In the genomic region with DNA sequence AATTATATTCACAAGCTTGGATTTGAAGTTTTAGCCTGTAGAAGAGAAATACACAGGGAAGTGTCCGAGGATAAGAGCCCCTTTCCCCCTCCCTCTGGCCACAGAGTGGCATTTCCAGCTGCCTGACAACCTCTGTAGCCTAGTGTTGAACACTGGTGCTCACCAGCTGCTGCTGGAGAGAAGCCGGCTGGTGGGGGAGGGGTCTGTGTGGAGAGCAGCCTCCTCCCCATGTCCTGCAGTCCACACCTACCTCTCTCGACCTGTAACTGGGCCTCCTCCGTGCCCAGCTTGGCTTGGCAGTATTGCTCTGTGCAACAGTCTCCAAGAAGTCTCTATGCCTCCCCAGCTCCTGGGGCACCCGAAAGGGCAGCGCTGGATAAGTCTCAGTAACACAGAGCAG, we compare ENCODE assay signal across 14 cellular contexts. TPM values are rescaled to one million over a fixed set of nuclear protein-coding genes. Genes with fewer than 3 reads are reported as not detected.
"Had no signal": no experiment of that assay in that cellular context is flagged by ENCODE, and none has a peak within 500 bp of the region (broad histone marks: within the 10 kb centered on the region; RNA-seq: fewer than 3 reads in every experiment).

No MANE protein-coding gene starts in this region.

- H3K9me3 Mint-ChIP-seq: activated B cell treated with CpG ODN at 0.5 μM for 24 hours; activated CD4-positive, alpha-beta T cell treated with anti-CD3 and anti-CD28 coated beads, Interleukin-2, amount 10 ng/mL, durations not matched to agents 7 days and 5 days; activated naive CD4-positive, alpha-beta T cell treated with anti-CD3 and anti-CD28 coated beads, Interleukin-2, amount 10 ng/mL, durations not matched to agents 7 days and 5 days; activated T-helper 2 cell treated with anti-CD3 and anti-CD28 coated beads, Interferon-gamma antibody, Interleukin-2, Interleukin-4, amounts not matched to agents 10 μg/mL and 5 μg/mL and 100 μg/mL, durations not matched to agents 14 hours and 24 hours and 36 hours; stimulated activated naive CD8-positive, alpha-beta T cell treated with anti-CD3 and anti-CD28 coated beads, Interleukin-15, amount 100 ng/mL, for 72 hours had no signal

- H3K4me3 ChIP-seq: colonic mucosa, gastrocnemius medialis, mucosa of descending colon, prostate gland, thoracic aorta had no signal

- H3K36me3 ChIP-seq: colonic mucosa, gastrocnemius medialis, prostate gland, thoracic aorta had no signal

- H3K27ac Mint-ChIP-seq: activated B cell treated with CpG ODN at 0.5 μM for 24 hours; activated CD4-positive, alpha-beta T cell treated with anti-CD3 and anti-CD28 coated beads, Interleukin-2, amount 10 ng/mL, durations not matched to agents 7 days and 5 days; activated naive CD4-positive, alpha-beta T cell treated with anti-CD3 and anti-CD28 coated beads, Interleukin-2, amount 10 ng/mL, durations not matched to agents 7 days and 5 days; activated T-helper 2 cell treated with anti-CD3 and anti-CD28 coated beads, Interferon-gamma antibody, Interleukin-2, Interleukin-4, amounts not matched to agents 10 μg/mL and 5 μg/mL and 100 μg/mL, durations not matched to agents 14 hours and 24 hours and 36 hours; naive thymus-derived CD8-positive, alpha-beta T cell; stimulated activated naive CD8-positive, alpha-beta T cell treated with anti-CD3 and anti-CD28 coated beads, Interleukin-15, amount 100 ng/mL, for 72 hours had no signal

- H3K9me3 ChIP-seq: colonic mucosa, gastrocnemius medialis, mucosa of descending colon, prostate gland, thoracic aorta had no signal

- H3K4me1 Mint-ChIP-seq: activated B cell treated with CpG ODN at 0.5 μM for 24 hours; activated CD4-positive, alpha-beta T cell treated with anti-CD3 and anti-CD28 coated beads, Interleukin-2, amount 10 ng/mL, durations not matched to agents 7 days and 5 days; activated naive CD4-positive, alpha-beta T cell treated with anti-CD3 and anti-CD28 coated beads, Interleukin-2, amount 10 ng/mL, durations not matched to agents 7 days and 5 days; naive thymus-derived CD8-positive, alpha-beta T cell; stimulated activated naive CD8-positive, alpha-beta T cell treated with anti-CD3 and anti-CD28 coated beads, Interleukin-15, amount 100 ng/mL, for 72 hours had no signal

- H3K36me3 Mint-ChIP-seq: activated naive CD4-positive, alpha-beta T cell treated with anti-CD3 and anti-CD28 coated beads, Interleukin-2, amount 10 ng/mL, durations not matched to agents 7 days and 5 days; naive thymus-derived CD8-positive, alpha-beta T cell had no signal

- DNase-seq: activated B cell treated with CpG ODN at 0.5 μM for 24 hours; activated CD4-positive, alpha-beta T cell treated with anti-CD3 and anti-CD28 coated beads, Interleukin-2, amount 10 ng/mL, durations not matched to agents 7 days and 5 days; activated naive CD4-positive, alpha-beta T cell treated with anti-CD3 and anti-CD28 coated beads, Interleukin-2, amount 10 ng/mL, durations not matched to agents 7 days and 5 days; colonic mucosa; effector CD8-positive, alpha-beta T cell; gastrocnemius medialis; left colon; mucosa of descending colon; naive thymus-derived CD8-positive, alpha-beta T cell; stimulated activated CD4-positive, alpha-beta T cell treated with anti-CD3 and anti-CD28 coated beads, Interleukin-2, amount 100 ng/mL, for 48 hours; stimulated activated naive CD8-positive, alpha-beta T cell treated with anti-CD3 and anti-CD28 coated beads, Interleukin-15, amount 100 ng/mL, for 72 hours had no signal

- H3K27ac ChIP-seq: colonic mucosa, gastrocnemius medialis, prostate gland, thoracic aorta had no signal

- H3K4me3 Mint-ChIP-seq: activated B cell treated with CpG ODN at 0.5 μM for 24 hours; activated CD4-positive, alpha-beta T cell treated with anti-CD3 and anti-CD28 coated beads, Interleukin-2, amount 10 ng/mL, durations not matched to agents 7 days and 5 days; activated naive CD4-positive, alpha-beta T cell treated with anti-CD3 and anti-CD28 coated beads, Interleukin-2, amount 10 ng/mL, durations not matched to agents 7 days and 5 days; naive thymus-derived CD8-positive, alpha-beta T cell; stimulated activated naive CD8-positive, alpha-beta T cell treated with anti-CD3 and anti-CD28 coated beads, Interleukin-15, amount 100 ng/mL, for 72 hours had no signal

- H3K27me3 ChIP-seq: colonic mucosa, gastrocnemius medialis had no signal

- H3K4me1 ChIP-seq: colonic mucosa, gastrocnemius medialis, prostate gland had no signal

- H3K27me3 Mint-ChIP-seq: activated CD4-positive, alpha-beta T cell treated with anti-CD3 and anti-CD28 coated beads, Interleukin-2, amount 10 ng/mL, durations not matched to agents 7 days and 5 days; activated naive CD4-positive, alpha-beta T cell treated with anti-CD3 and anti-CD28 coated beads, Interleukin-2, amount 10 ng/mL, durations not matched to agents 7 days and 5 days; stimulated activated naive CD8-positive, alpha-beta T cell treated with anti-CD3 and anti-CD28 coated beads, Interleukin-15, amount 100 ng/mL, for 72 hours had no signal

RNA-seq across cellular contexts. Expression of gene PAPPA2, which starts 16.9 kb away (rescaled TPM):
- total RNA-seq: activated B cell treated with CpG ODN at 0.5 μM for 24 hours had no signal
- polyA plus RNA-seq: naive thymus-derived CD8-positive, alpha-beta T cell had no signal
